In genomic region chr12:70247653-70248199, GRCh38 we compare ENCODE assay signal across 14 cellular contexts. TPM values are rescaled to one million over a fixed set of nuclear protein-coding genes. Genes with fewer than 3 reads are reported as not detected.
A peak's percentile ranks its signal among the peaks of the same experiment; 100 is the strongest.
DNase-seq lines count a peak whose midpoint lies in the region; ATAC-seq, FAIRE-seq and TF ChIP-seq lines count a peak whose summit lies in the region.
"Had no signal": no experiment of that assay in that cellular context is flagged by ENCODE, and none has a peak within 500 bp of the region (broad histone marks: within the 10 kb centered on the region; RNA-seq: fewer than 3 reads in every experiment).

No MANE protein-coding gene starts in this region.

- in situ Hi-C loops in K562 (cut with MboI), result no loop called here

- H3K27me3 ChIP-seq in CD8-positive, alpha-beta memory T cell (ENCODE audit: insufficient read depth, low read length, poor library complexity, severe bottlenecking), result no peaks in the 10 kb centered on the region
- no peaks in the 10 kb centered on the region for H3K27me3 ChIP-seq in K562 (ENCODE audit: control insufficient read depth in 2 of 2, insufficient read depth in 2 of 2, low read length in 2 of 2)
- H3K27me3 ChIP-seq in right atrium auricular region, result no peaks in the 10 kb centered on the region
- H3K27me3 ChIP-seq: SJCRH30 had no signal

- H3K36me3 Mint-ChIP-seq in CD8-positive, alpha-beta memory T cell, result peaks cover 0 to 46% (median 3%) of the 10 kb centered on the region in 3 donors
- H3K36me3 Mint-ChIP-seq in HFFc6 (ENCODE audit: low read depth) (peaks cover 23% of the 10 kb centered on the region), nephron (ENCODE audit: low read depth) (peaks cover 18% of the 10 kb centered on the region)

- WGBS in K562 (ENCODE audit: insufficient coverage, low coverage, missing lambda C conversion rate), result 65% methylated on average over 2 of the region's 2 CpGs

- peaks cover 14% of the 10 kb centered on the region; the same call in 1 of the 2 replicates for H4K20me1 ChIP-seq in K562 (replicated peaks; ENCODE audit: control insufficient read depth, insufficient read depth, low read length)

- no peak overlapping the region for H3K4me2 ChIP-seq in K562 (ENCODE audit: insufficient read depth, low read length)

- no peaks in the 10 kb centered on the region for H3K9me1 ChIP-seq in K562 (ENCODE audit: control insufficient read depth, insufficient read depth, low read length)

- TF ChIP-seq RAD21 in K562 (CRISPR knock-in tag; conservative IDR thresholded peaks at IDR 0.05 in 1 of 2, IDR thresholded peaks at IDR 0.05 in 1 of 2), result no peak

- ATAC-seq in K562, result no peak
- ATAC-seq in HG03135 (IDR thresholded peaks at IDR 0.05; ENCODE audit: unreplicated experiment), result no peak
- ATAC-seq: mucosa of descending colon had no signal

- peaks cover 62% of the 10 kb centered on the region for H3K4me1 ChIP-seq in CD8-positive, alpha-beta memory T cell (ENCODE audit: insufficient read depth, low read length)
- H3K4me1 ChIP-seq in K562 (replicated peaks in 1 of 2; ENCODE audit: control insufficient read depth in 2 of 2, insufficient read depth in 2 of 2, low read length in 2 of 2) (peaks cover 3 to 29% of the 10 kb centered on the region in 2 experiments; a peak in 4 of 5 replicates), right atrium auricular region (peaks cover 0 to 48% of the 10 kb centered on the region in 2 donors)

- POLR2A ChIA-PET in CD8-positive, alpha-beta memory T cell (lab: Charles Lee), result interaction anchor here (0.5 kb wide), 1 partner anchor 58 kb away, joined by 8 read pairs; no protein-coding TSS in a partner anchor
- POLR2A ChIA-PET in K562 (lab: Yijun Ruan, JAX), result no interaction called here

- no peak for TF ChIP-seq EP300 in K562 (IDR thresholded peaks at IDR 0.05; ENCODE audit: low read length)

- H3K79me2 ChIP-seq in K562 (ENCODE audit: control insufficient read depth, insufficient read depth, low read length), result peaks cover 99% of the 10 kb centered on the region

- H3K9me3 ChIP-seq in CD8-positive, alpha-beta memory T cell (ENCODE audit: low read length), result no peaks in the 10 kb centered on the region
- H3K9me3 ChIP-seq in K562 (replicated peaks; ENCODE audit: control insufficient read depth, insufficient read depth, low read depth, low read length), result no peaks in the 10 kb centered on the region
- no peaks in the 10 kb centered on the region for H3K9me3 ChIP-seq in right atrium auricular region
- H3K9me3 ChIP-seq: mucosa of descending colon, SJCRH30 had no signal

- H3K27ac ChIP-seq in CD8-positive, alpha-beta memory T cell (ENCODE audit: low read depth, low read length), result no peak overlapping the region
- H3K27ac ChIP-seq in K562 (ENCODE audit: extremely low read depth, low read depth, low read length), result 0 out of 3 replicates have a peak overlapping the region, but pooled peaks have one; percentile 11
- no peak overlapping the region for H3K27ac ChIP-seq in right atrium auricular region
- H3K27ac ChIP-seq: SJCRH30 had no signal

- no peak overlapping the region for H3K9ac ChIP-seq in K562 (ENCODE audit: insufficient read depth in 1 of 2, low read depth in 2 of 2, low read length in 2 of 2)

- DNase-seq in CD8-positive, alpha-beta memory T cell, result no peak
- DNase-seq in HFFc6, result no peak
- DNase-seq in K562 (ENCODE audit: extremely low read depth in 1 of 4, low spot score in 3 of 4), result no peak
- DNase-seq in pons (ENCODE audit: low spot score), result no peak
- no peak for DNase-seq in right atrium auricular region (ENCODE audit: low spot score)
- no peak for DNase-seq in T-helper 9 cell
- DNase-seq: activated naive CD8-positive, alpha-beta T cell treated with anti-CD3 and anti-CD28 coated beads for 36 hours; cerebellar nuclear complex; NK-92 treated with Interleukin-12 subunit alpha and Interleukin-12 subunit beta, amount 100 ng/mL, for 24 hours; SJCRH30 had no signal

- intact Hi-C loops in K562 (cut with micrococcal nuclease), result loop anchor here (10.0 kb wide), 1 partner anchor 117 kb away; the partner anchor contains the start of gene KCNMB4

- peak overlapping the region in 5 of 8 donors; percentile 0 to 26 (median 12) for H3K27ac Mint-ChIP-seq in CD8-positive, alpha-beta memory T cell
- H3K27ac Mint-ChIP-seq in HFFc6, result peak overlapping the region; percentile 17
- H3K27ac Mint-ChIP-seq in nephron, result peak overlapping the region in 1 of 3 experiments; percentile 9
- H3K27ac Mint-ChIP-seq: activated naive CD8-positive, alpha-beta T cell treated with anti-CD3 and anti-CD28 coated beads for 36 hours had no signal

- no TSS peak for BruUV-seq in K562 (replicated peaks; lab: Mats Ljungman, UMichigan)

- CTCF ChIA-PET in CD8-positive, alpha-beta memory T cell (lab: Charles Lee), result no interaction called here
- CTCF ChIA-PET in K562 (lab: Yijun Ruan, JAX; ENCODE audit: low intra/inter-chr PET ratio), result no interaction called here

- H3K36me3 ChIP-seq in CD8-positive, alpha-beta memory T cell (ENCODE audit: insufficient read depth, low read length), result no peaks in the 10 kb centered on the region
- H3K36me3 ChIP-seq in K562 (ENCODE audit: control insufficient read depth, insufficient read depth, low read length) (peaks cover 28% of the 10 kb centered on the region), right atrium auricular region (no peaks in the 10 kb centered on the region)

- H3K4me3 ChIP-seq in CD8-positive, alpha-beta memory T cell (ENCODE audit: low read length), result no peak overlapping the region
- no peak overlapping the region for H3K4me3 ChIP-seq in K562
- H3K4me3 ChIP-seq in right atrium auricular region, result no peak overlapping the region
- H3K4me3 ChIP-seq: mucosa of descending colon, SJCRH30 had no signal

- no peaks in the 10 kb centered on the region for H3K9me3 Mint-ChIP-seq in CD8-positive, alpha-beta memory T cell
- H3K9me3 Mint-ChIP-seq in HFFc6 (no peaks in the 10 kb centered on the region), nephron (no peaks in the 10 kb centered on the region)
- H3K9me3 Mint-ChIP-seq: activated naive CD8-positive, alpha-beta T cell treated with anti-CD3 and anti-CD28 coated beads for 36 hours had no signal

- peaks cover 77 to 89% (median 87%) of the 10 kb centered on the region in 3 donors for H3K4me1 Mint-ChIP-seq in CD8-positive, alpha-beta memory T cell
- H3K4me1 Mint-ChIP-seq in HFFc6 (ENCODE audit: low read depth), result peaks cover 84% of the 10 kb centered on the region
- peaks cover 60% of the 10 kb centered on the region for H3K4me1 Mint-ChIP-seq in nephron

- H3K4me3 Mint-ChIP-seq in CD8-positive, alpha-beta memory T cell, result peak overlapping the region in 6 of 7 donors; percentile 13 to 41 (median 29)
- peak overlapping the region; percentile 77 for H3K4me3 Mint-ChIP-seq in HFFc6
- H3K4me3 Mint-ChIP-seq in nephron, result peak overlapping the region; percentile 11 to 50 (median 29)
- H3K4me3 Mint-ChIP-seq: activated naive CD8-positive, alpha-beta T cell treated with anti-CD3 and anti-CD28 coated beads for 36 hours had no signal

- TF ChIP-seq CTCF in HFFc6 (IDR thresholded peaks at IDR 0.05), result no peak
- TF ChIP-seq CTCF in K562 (IDR thresholded peaks at IDR 0.05 in 2 of 3, conservative IDR thresholded peaks at IDR 0.05 in 1 of 3; ENCODE audit: insufficient read depth in 2 of 3, low read depth in 1 of 3, low read length in 3 of 3), result no peak
- no peak for TF ChIP-seq CTCF in nephron (IDR thresholded peaks at IDR 0.05; ENCODE audit: unreplicated experiment in 3 of 3)
- no peak for TF ChIP-seq CTCF in right atrium auricular region (IDR thresholded peaks at IDR 0.05)

- no peak for TF ChIP-seq POLR2A in K562 (conservative IDR thresholded peaks at IDR 0.05)

- H2AFZ ChIP-seq in K562 (ENCODE audit: low read depth, low read length), result no peak overlapping the region

- peaks cover 0 to 2% of the 10 kb centered on the region in 2 donors for H3K27me3 Mint-ChIP-seq in CD8-positive, alpha-beta memory T cell
- H3K27me3 Mint-ChIP-seq in HFFc6 (ENCODE audit: insufficient read depth) (peaks cover 3% of the 10 kb centered on the region), nephron (ENCODE audit: low read depth) (no peaks in the 10 kb centered on the region)
- H3K27me3 Mint-ChIP-seq: activated naive CD8-positive, alpha-beta T cell treated with anti-CD3 and anti-CD28 coated beads for 36 hours had no signal

- peak; percentile 67 for FAIRE-seq in K562 (lab: Jason Lieb, UNC)
- FAIRE-seq: GM12892 had no signal

RNA-seq across cellular contexts. Expression of gene CNOT2, which starts 4.5 kb away (rescaled TPM):
- total RNA-seq in CD8-positive, alpha-beta memory T cell, result 10 to 100 TPM; 70.5 to 73.7 TPM
- polyA plus RNA-seq in CD8-positive, alpha-beta memory T cell, result 118 TPM
- total RNA-seq in HFFc6 (2021; fragmentation: NEBNext Ultra II Directional; extraction: Animal tissue kit (Norgen Biotek cat#: 25700)), result 10 to 100 TPM; 45.0 to 54.2 (median 49.5) TPM
- total RNA-seq in K562 (2011; cell fraction: chromatin; rRNA removed; ENCODE audit: low replicate concordance), result 99.7 and 318 TPM in 2 replicates
- 47.2 and 79.5 TPM in 2 replicates for total RNA-seq in K562 (2011; cell fraction: nucleolus; rRNA removed)
- 139 and 176 TPM in 2 replicates for total RNA-seq in K562 (2011; cell fraction: nucleoplasm; rRNA removed)
- total RNA-seq in K562 (2014; rRNA removed) (61.0 and 79.3 TPM in 2 replicates), K562 (2014; rRNA removed; fragmentation: Illumina TruSeq; extraction: Trizol) (103 and 111 TPM in 2 replicates), K562 (2015; rRNA removed; fragmentation: Illumina TruSeq; extraction: Trizol) (114 and 119 TPM in 2 replicates), K562 (2021) (52.0 and 54.0 TPM in 2 replicates), right atrium auricular region (10 to 100 TPM; 54.5 to 55.5 TPM)
- polyA plus RNA-seq in K562 (2011; rRNA removed) (84.4 and 92.1 TPM in 2 replicates), K562 (2014; fragmentation: Illumina TruSeq; extraction: Trizol) (92.3 and 99.3 TPM in 2 replicates), K562 (2014; fragmentation: Nextera tagmentation; extraction: Ambion mirVana) (10 to 100 TPM; 43.6 to 84.4 TPM), K562 (2014; rRNA removed) (65.5 and 77.0 TPM in 2 replicates)
- 55.0 and 71.0 TPM in 2 replicates for polyA plus RNA-seq in K562 (2011; cell fraction: cytosol; rRNA removed)
- 123 and 160 TPM in 2 replicates for polyA plus RNA-seq in K562 (2011; cell fraction: nucleus; rRNA removed)
- 40.4 and 71.9 TPM in 2 replicates for polyA plus RNA-seq in K562 (2012)
- polyA minus RNA-seq in K562 (2011; rRNA and poly(A)+ RNA removed), result 201 and 217 TPM in 2 replicates
- polyA minus RNA-seq in K562 (2011; cell fraction: cytosol; rRNA and poly(A)+ RNA removed), result 41.4 and 49.8 TPM in 2 replicates
- 170 and 393 TPM in 2 replicates for polyA minus RNA-seq in K562 (2011; cell fraction: nucleus; rRNA and poly(A)+ RNA removed)
